1 cellular context compared by ENCODE assay signal in genomic region chr2:62287895-62288589, GRCh38.
A peak's percentile ranks its signal among the peaks of the same experiment; 100 is the strongest.
TF ChIP-seq lines count a peak whose summit lies in the region.

No MANE protein-coding gene starts in this region.

TF ChIP-seq in K562, 482 proteins besides CTCF, POLR2A, EP300 and RAD21 (continued from another document and continues in another):
- TF ChIP-seq CLOCK (CRISPR knock-in tag; IDR thresholded peaks at IDR 0.05; ENCODE audit: borderline replicate concordance), result no peak
- TF ChIP-seq E4F1 (CRISPR knock-in tag; IDR thresholded peaks at IDR 0.05; ENCODE audit: borderline replicate concordance), result no peak
- TF ChIP-seq ZNF561 (CRISPR knock-in tag; conservative IDR thresholded peaks at IDR 0.05), result no peak
- TF ChIP-seq ZNF143 (CRISPR knock-in tag; IDR thresholded peaks at IDR 0.05), result no peak
- TF ChIP-seq JUND (IDR thresholded peaks at IDR 0.05; ENCODE audit: borderline replicate concordance, low read depth, low read length), result peak; percentile 42
- no peak; the same call in 2 of the 3 replicates for TF ChIP-seq JUND (tag; IDR thresholded peaks at IDR 0.05; ENCODE audit: borderline replicate concordance, low read depth, low read length)
- no peak for TF ChIP-seq IRF1 (CRISPR knock-in tag; IDR thresholded peaks at IDR 0.05; ENCODE audit: borderline replicate concordance)
- peak; percentile 64 for TF ChIP-seq BHLHE40 (IDR thresholded peaks at IDR 0.05; ENCODE audit: low read length)
- no peak for TF ChIP-seq SIRT6 (IDR thresholded peaks at IDR 0.05; ENCODE audit: low read depth, low read length)
- TF ChIP-seq ZNF140 (CRISPR knock-in tag; IDR thresholded peaks at IDR 0.05), result no peak
- TF ChIP-seq, protein P1, sequence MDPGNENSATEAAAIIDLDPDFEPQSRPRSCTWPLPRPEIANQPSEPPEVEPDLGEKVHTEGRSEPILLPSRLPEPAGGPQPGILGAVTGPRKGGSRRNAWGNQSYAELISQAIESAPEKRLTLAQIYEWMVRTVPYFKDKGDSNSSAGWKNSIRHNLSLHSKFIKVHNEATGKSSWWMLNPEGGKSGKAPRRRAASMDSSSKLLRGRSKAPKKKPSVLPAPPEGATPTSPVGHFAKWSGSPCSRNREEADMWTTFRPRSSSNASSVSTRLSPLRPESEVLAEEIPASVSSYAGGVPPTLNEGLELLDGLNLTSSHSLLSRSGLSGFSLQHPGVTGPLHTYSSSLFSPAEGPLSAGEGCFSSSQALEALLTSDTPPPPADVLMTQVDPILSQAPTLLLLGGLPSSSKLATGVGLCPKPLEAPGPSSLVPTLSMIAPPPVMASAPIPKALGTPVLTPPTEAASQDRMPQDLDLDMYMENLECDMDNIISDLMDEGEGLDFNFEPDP (CRISPR knock-in tag; IDR thresholded peaks at IDR 0.05), result no peak
- no peak for TF ChIP-seq RERE (CRISPR knock-in tag; IDR thresholded peaks at IDR 0.05; ENCODE audit: borderline replicate concordance)
- TF ChIP-seq NFIC (IDR thresholded peaks at IDR 0.05), result peak; percentile 100
- peak; percentile 90 for TF ChIP-seq MEIS2 (IDR thresholded peaks at IDR 0.05; ENCODE audit: partially characterized antibody)
- no peak for TF ChIP-seq SRSF3 (IDR thresholded peaks at IDR 0.05; ENCODE audit: insufficient read depth, low read length)
- no peak for TF ChIP-seq TAF7 (tag; IDR thresholded peaks at IDR 0.05)
- TF ChIP-seq, protein P2, sequence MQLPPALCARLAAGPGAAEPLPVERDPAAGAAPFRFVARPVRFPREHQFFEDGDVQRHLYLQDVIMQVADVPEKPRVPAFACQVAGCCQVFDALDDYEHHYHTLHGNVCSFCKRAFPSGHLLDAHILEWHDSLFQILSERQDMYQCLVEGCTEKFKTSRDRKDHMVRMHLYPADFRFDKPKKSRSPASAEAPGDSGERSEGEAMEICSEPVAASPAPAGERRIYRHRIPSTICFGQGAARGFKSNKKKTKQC (CRISPR knock-in tag; IDR thresholded peaks at IDR 0.05), result no peak
- TF ChIP-seq NR2C2 (CRISPR knock-in tag; IDR thresholded peaks at IDR 0.05), result no peak
- TF ChIP-seq NR2C2 (tag; IDR thresholded peaks at IDR 0.05), result peak; percentile 69; the same call in 1 of the 2 replicates
- no peak for TF ChIP-seq ZNF124 (CRISPR knock-in tag; IDR thresholded peaks at IDR 0.05)
- TF ChIP-seq, protein P3, sequence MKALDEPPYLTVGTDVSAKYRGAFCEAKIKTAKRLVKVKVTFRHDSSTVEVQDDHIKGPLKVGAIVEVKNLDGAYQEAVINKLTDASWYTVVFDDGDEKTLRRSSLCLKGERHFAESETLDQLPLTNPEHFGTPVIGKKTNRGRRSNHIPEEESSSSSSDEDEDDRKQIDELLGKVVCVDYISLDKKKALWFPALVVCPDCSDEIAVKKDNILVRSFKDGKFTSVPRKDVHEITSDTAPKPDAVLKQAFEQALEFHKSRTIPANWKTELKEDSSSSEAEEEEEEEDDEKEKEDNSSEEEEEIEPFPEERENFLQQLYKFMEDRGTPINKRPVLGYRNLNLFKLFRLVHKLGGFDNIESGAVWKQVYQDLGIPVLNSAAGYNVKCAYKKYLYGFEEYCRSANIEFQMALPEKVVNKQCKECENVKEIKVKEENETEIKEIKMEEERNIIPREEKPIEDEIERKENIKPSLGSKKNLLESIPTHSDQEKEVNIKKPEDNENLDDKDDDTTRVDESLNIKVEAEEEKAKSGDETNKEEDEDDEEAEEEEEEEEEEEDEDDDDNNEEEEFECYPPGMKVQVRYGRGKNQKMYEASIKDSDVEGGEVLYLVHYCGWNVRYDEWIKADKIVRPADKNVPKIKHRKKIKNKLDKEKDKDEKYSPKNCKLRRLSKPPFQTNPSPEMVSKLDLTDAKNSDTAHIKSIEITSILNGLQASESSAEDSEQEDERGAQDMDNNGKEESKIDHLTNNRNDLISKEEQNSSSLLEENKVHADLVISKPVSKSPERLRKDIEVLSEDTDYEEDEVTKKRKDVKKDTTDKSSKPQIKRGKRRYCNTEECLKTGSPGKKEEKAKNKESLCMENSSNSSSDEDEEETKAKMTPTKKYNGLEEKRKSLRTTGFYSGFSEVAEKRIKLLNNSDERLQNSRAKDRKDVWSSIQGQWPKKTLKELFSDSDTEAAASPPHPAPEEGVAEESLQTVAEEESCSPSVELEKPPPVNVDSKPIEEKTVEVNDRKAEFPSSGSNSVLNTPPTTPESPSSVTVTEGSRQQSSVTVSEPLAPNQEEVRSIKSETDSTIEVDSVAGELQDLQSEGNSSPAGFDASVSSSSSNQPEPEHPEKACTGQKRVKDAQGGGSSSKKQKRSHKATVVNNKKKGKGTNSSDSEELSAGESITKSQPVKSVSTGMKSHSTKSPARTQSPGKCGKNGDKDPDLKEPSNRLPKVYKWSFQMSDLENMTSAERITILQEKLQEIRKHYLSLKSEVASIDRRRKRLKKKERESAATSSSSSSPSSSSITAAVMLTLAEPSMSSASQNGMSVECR (CRISPR knock-in tag; IDR thresholded peaks at IDR 0.05), result no peak
- TF ChIP-seq ZNF592 (IDR thresholded peaks at IDR 0.05), result peak; percentile 80; the same call in 1 of the 2 replicates
- TF ChIP-seq RBM34 (IDR thresholded peaks at IDR 0.05; ENCODE audit: borderline replicate concordance, insufficient read depth, low read length), result no peak
- no peak for TF ChIP-seq NUFIP1 (IDR thresholded peaks at IDR 0.05; ENCODE audit: partially characterized antibody)
- TF ChIP-seq ZNF830 (CRISPR knock-in tag; IDR thresholded peaks at IDR 0.05), result no peak
- TF ChIP-seq HMG20B (CRISPR knock-in tag; IDR thresholded peaks at IDR 0.05), result no peak
- TF ChIP-seq MEF2D (tag; conservative IDR thresholded peaks at IDR 0.05; ENCODE audit: low read depth), result 0 out of 2 replicates have a peak, but pooled peaks have one; percentile 24
